Comparison of ENCODE assay signal across 8 cellular contexts in genomic region chr5:142014911-142015584, GRCh38. TPM values are rescaled to one million over a fixed set of nuclear protein-coding genes. Genes with fewer than 3 reads are reported as not detected.
DNase-seq lines count a peak whose midpoint lies in the region; ATAC-seq, FAIRE-seq and TF ChIP-seq lines count a peak whose summit lies in the region.

No MANE protein-coding gene starts in this region.

- no peak overlapping the region for H3K9ac ChIP-seq in H1 (replicated peaks in 1 of 4; ENCODE audit: extremely low read depth in 1 of 4, low read depth in 3 of 4, low read length in 3 of 4)

- H3K27me3 ChIP-seq in H1 (replicated peaks in 1 of 4; ENCODE audit: control insufficient read depth in 3 of 4, extremely low read depth in 1 of 4, insufficient read depth in 3 of 4, low read length in 3 of 4), result peaks cover 0 to 3% (median 0%) of the 10 kb centered on the region in 4 experiments; a peak in 1 of 7 replicates
- H3K27me3 ChIP-seq in transverse colon, result no peaks in the 10 kb centered on the region

- no peak for FAIRE-seq in H54 (lab: Jason Lieb, UNC)
- FAIRE-seq in H1 (lab: Jason Lieb, UNC), result no peak

- TF ChIP-seq CTCF in H1 (IDR thresholded peaks at IDR 0.05; ENCODE audit: control extremely low read depth in 1 of 3, insufficient read depth in 1 of 3, low read depth in 1 of 3, low read length in 3 of 3), result peak in 2 of 3 experiments; percentile 17 to 46; a peak in 2 of 4 replicates
- TF ChIP-seq CTCF in transverse colon (IDR thresholded peaks at IDR 0.05), result peak; percentile 43 to 59 (median 52)

- no peak for TF ChIP-seq POLR2A in H54 (IDR thresholded peaks at IDR 0.05; ENCODE audit: low read depth, low read length)
- no peak for TF ChIP-seq POLR2A in H1 (IDR thresholded peaks at IDR 0.05; ENCODE audit: control extremely low read depth in 1 of 2, low read depth in 2 of 2, low read length in 2 of 2)
- TF ChIP-seq POLR2A in transverse colon (IDR thresholded peaks at IDR 0.05), result no peak

- H4K20me1 ChIP-seq in H1 (replicated peaks in 1 of 2; ENCODE audit: control insufficient read depth in 1 of 2, insufficient read depth in 2 of 2, low read length in 2 of 2), result no peaks in the 10 kb centered on the region

- H3K36me3 Mint-ChIP-seq in naive B cell, result peaks cover 0 to under 1% of the 10 kb centered on the region in 2 donors

- H2BK5ac ChIP-seq in H1 (ENCODE audit: low read depth, low read length), result no peak overlapping the region

- peak; percentile 41 to 51 for ATAC-seq in naive B cell (ENCODE audit: low read depth in 2 of 2)

- no peak overlapping the region; the same call in 1 of the 2 replicates for H2BK15ac ChIP-seq in H1 (ENCODE audit: low read length)

- peak; percentile 39 for DNase-seq in DMS 273 treated with DMSO at 0.1 percent for 48 hours (lab: John Stamatoyannopoulos, UW)
- peak; percentile 39 for DNase-seq in H54 (ENCODE audit: insufficient read length, low spot score)
- DNase-seq in NCI-H345 (lab: John Stamatoyannopoulos, UW), result peak; percentile 56
- DNase-seq in activated CD4-positive, alpha-beta T cell treated with anti-CD3 and anti-CD28 coated beads, Interleukin-2, amount 50 U/mL, for 24 hours (ENCODE audit: low read depth in 1 of 2, low spot score in 1 of 2), result peak; percentile 39 to 76
- DNase-seq in H1 (ENCODE audit: low read depth in 1 of 2, low spot score in 2 of 2), result peak in 1 of 2 experiments; percentile 49
- DNase-seq in naive B cell, result peak; percentile 54
- no peak for DNase-seq in transverse colon
- no peak for DNase-seq in 8988T

- peaks cover 19 to 57% (median 29%) of the 10 kb centered on the region in 3 donors for H3K4me1 Mint-ChIP-seq in naive B cell

- H3K4ac ChIP-seq in H1 (replicated peaks; ENCODE audit: insufficient read length, low read depth, low read length), result no peak overlapping the region

- peak overlapping the region; percentile 70; the same call in 1 of the 2 replicates for H2AFZ ChIP-seq in H1 (ENCODE audit: low read length)

- no peak overlapping the region for H3K4me2 ChIP-seq in H1 (ENCODE audit: insufficient read depth in 1 of 2, low read depth in 2 of 2, low read length in 2 of 2)

- no peak overlapping the region for H3K18ac ChIP-seq in H1 (ENCODE audit: extremely low read depth, low read length)

- H3K4me3 Mint-ChIP-seq in naive B cell, result peak overlapping the region in 4 of 8 donors; percentile 33 to 79 (median 62)

- peaks cover 0 to 3% (median 2%) of the 10 kb centered on the region in 7 donors for H3K9me3 Mint-ChIP-seq in naive B cell

- H3K36me3 ChIP-seq in H1 (ENCODE audit: control insufficient read depth in 2 of 4, insufficient read depth in 4 of 4, low read length in 3 of 4) (peaks cover 0 to 7% (median 0%) of the 10 kb centered on the region in 4 experiments; a peak in 1 of 8 replicates), transverse colon (no peaks in the 10 kb centered on the region)

- intact Hi-C loops in transverse colon (cut with DNase I; ENCODE audit: low total_unique reads), result loop anchor here (10.0 kb wide), 1 partner anchor 130 kb away; no protein-coding TSS in a partner anchor

- CTCF ChIA-PET in H1 (lab: Charles Lee; ENCODE audit: partially characterized antibody), result interaction anchor here (0.6 to 11.4 kb wide), 23 partner anchors 10 to 493 kb away, joined by 3 to 112 read pairs (median 4); partner anchors contain the start of gene RNF14

- POLR2A ChIA-PET in H1 (lab: Charles Lee; ENCODE audit: partially characterized antibody), result interaction anchor here (1.2 to 2.8 kb wide), 3 partner anchors 12 to 86 kb away, joined by 3 to 7 read pairs (median 6); no protein-coding TSS in a partner anchor

- peaks cover 10 to 37% (median 18%) of the 10 kb centered on the region in 3 donors for H3K27me3 Mint-ChIP-seq in naive B cell

- H3K79me1 ChIP-seq in H1 (ENCODE audit: low read depth, low read length), result no peaks in the 10 kb centered on the region

- H2AK5ac ChIP-seq in H1 (ENCODE audit: low read depth, low read length), result no peak overlapping the region

- no peak overlapping the region for H3K23ac ChIP-seq in H1 (ENCODE audit: insufficient read length)

- no peak overlapping the region for H2BK120ac ChIP-seq in H1 (replicated peaks; ENCODE audit: low read depth, low read length)

- no peak overlapping the region for H3K56ac ChIP-seq in H1 (replicated peaks; ENCODE audit: insufficient read length, low read depth, low read length)

- H3K27ac ChIP-seq in H1 (ENCODE audit: low read depth, low read length), result no peak overlapping the region
- peak overlapping the region; percentile 32 to 63 (median 55) for H3K27ac ChIP-seq in transverse colon

- no peak overlapping the region for H2BK12ac ChIP-seq in H1 (ENCODE audit: low read depth, low read length)

- H3K9me3 ChIP-seq in H1 (ENCODE audit: insufficient read depth in 2 of 2, low read depth in 1 of 2, low read length in 1 of 2) (no peaks in the 10 kb centered on the region), transverse colon (no peaks in the 10 kb centered on the region)

- H4K8ac ChIP-seq in H1 (ENCODE audit: extremely low read depth, insufficient read depth, low read length), result peak overlapping the region; percentile 64; the same call in 1 of the 2 replicates

- H2BK20ac ChIP-seq in H1 (ENCODE audit: low read length), result no peak overlapping the region

- TF ChIP-seq RAD21 in H1 (IDR thresholded peaks at IDR 0.05 in 1 of 2, conservative IDR thresholded peaks at IDR 0.05 in 1 of 2; ENCODE audit: low read depth in 2 of 2, low read length in 2 of 2), result peak; percentile 28 to 38

- 59% methylated on average over 7 of the region's 7 CpGs; no CpG with 5 or more reads in 1 of the 2 experiments for WGBS in H1 (ENCODE audit: extremely low coverage in 1 of 2, insufficient coverage in 1 of 2, insufficient read length in 1 of 2, insufficient replicate concordance in 2 of 2, low coverage in 1 of 2, low lambda C conversion rate in 2 of 2, missing lambda C conversion rate in 1 of 2), 2 experiments
- WGBS in transverse colon (ENCODE audit: low coverage in 1 of 2), 2 donors, result 50 to 60% methylated on average over 4 to 7 of the region's 7 CpGs

- in situ Hi-C loops in transverse colon (cut with MboI; ENCODE audit: low pct_ligation_motif_present in 1 of 4, low pct_unique_long_range_greater_than_20kb in 1 of 4, low sequenced_read_pairs in 3 of 4), result loop anchor here in 1 of 4 donors (25.0 kb wide), 1 partner anchor 322 kb away; the partner anchor contains the start of gene SPRY4

- peaks cover 0 to 2% (median 2%) of the 10 kb centered on the region in 4 experiments; a peak in 4 of 7 replicates for H3K4me1 ChIP-seq in H1 (replicated peaks in 1 of 4; ENCODE audit: control insufficient read depth in 3 of 4, insufficient read depth in 4 of 4, low read length in 3 of 4)
- peaks cover 0 to 26% (median 16%) of the 10 kb centered on the region in 4 donors for H3K4me1 ChIP-seq in transverse colon

- no peak overlapping the region for H4K91ac ChIP-seq in H1 (replicated peaks; ENCODE audit: insufficient read length, low read length)

- no peak overlapping the region for H3K4me3 ChIP-seq in H1 (ENCODE audit: extremely low read depth in 1 of 4, insufficient read depth in 2 of 4, low read depth in 3 of 4, low read length in 4 of 4)
- no peak overlapping the region for H3K4me3 ChIP-seq in transverse colon

- peak overlapping the region in 1 of 6 donors; percentile 62 for H3K27ac Mint-ChIP-seq in naive B cell

- H3K79me2 ChIP-seq in H1 (ENCODE audit: control insufficient read depth in 1 of 2, insufficient read depth in 2 of 2, low read length in 2 of 2), result no peaks in the 10 kb centered on the region

- peaks cover 4% of the 10 kb centered on the region; the same call in 1 of the 2 replicates for H3K23me2 ChIP-seq in H1 (ENCODE audit: low read depth, low read length)

- H4K5ac ChIP-seq in H1 (ENCODE audit: insufficient read length, low read depth, low read length), result no peak overlapping the region

- no peak for TF ChIP-seq EP300 in H1 (IDR thresholded peaks at IDR 0.05; ENCODE audit: borderline replicate concordance in 1 of 2, low read depth in 2 of 2, low read length in 2 of 2)
- TF ChIP-seq EP300 in transverse colon (IDR thresholded peaks at IDR 0.05; ENCODE audit: low read depth), result no peak

- H3K14ac ChIP-seq in H1 (ENCODE audit: insufficient read length), result no peak overlapping the region

RNA-seq across cellular contexts. Expression of gene GNPDA1, which starts 2.2 kb away (rescaled TPM):
- total RNA-seq in H1 (2021; fragmentation: NEBNext Ultra II Directional; extraction: Animal tissue kit (Norgen Biotek cat#: 25700)), result 93.6 and 94.3 TPM in 2 replicates
- 33.0 and 40.5 TPM in 2 replicates for polyA plus RNA-seq in H1 (2011; rRNA removed)
- polyA plus RNA-seq in H1 (2011; cell fraction: cytosol; rRNA removed), result 36.4 TPM
- 36.0 TPM for polyA plus RNA-seq in H1 (2011; cell fraction: nucleus; rRNA removed)
- polyA plus RNA-seq in H1 (2012, experiment 1 of 2), result 80.2 to 92.6 TPM (median 81.5 TPM) in 4 replicates
- 83.8 TPM for polyA plus RNA-seq in H1 (2012, experiment 2 of 2)
- polyA plus RNA-seq in H1 (2013, experiment 1 of 2), result 57.1 TPM
- polyA plus RNA-seq in H1 (2013, experiment 2 of 2), result 61.9 TPM
- 34.9 and 53.7 TPM in 2 replicates for polyA minus RNA-seq in H1 (2011; rRNA and poly(A)+ RNA removed)
- polyA minus RNA-seq in H1 (2011; cell fraction: cytosol; rRNA and poly(A)+ RNA removed), result 31.9 TPM
- 24.4 TPM for polyA minus RNA-seq in H1 (2011; cell fraction: nucleus; rRNA and poly(A)+ RNA removed)
- polyA plus RNA-seq in naive B cell (ENCODE audit: low read depth in 6 of 6), result 1 to 10 TPM; 4.5 to 9.9 (median 6.2) TPM
- total RNA-seq in transverse colon, result 10 to 100 TPM in 2 of 4 donors, 1 to 10 TPM in 2; 1.6 to 24.8 (median 8.9) TPM

RNA-seq across cellular contexts. Expression of gene RNF14, which starts 46.1 kb away (rescaled TPM):
- total RNA-seq in H1 (2021; fragmentation: NEBNext Ultra II Directional; extraction: Animal tissue kit (Norgen Biotek cat#: 25700)), result 19.6 and 20.2 TPM in 2 replicates
- polyA plus RNA-seq in H1 (2011; rRNA removed) (4.4 and 4.7 TPM in 2 replicates), naive B cell (ENCODE audit: low read depth in 6 of 6) (10 to 100 TPM; 19.8 to 38.6 (median 34.6) TPM)
- polyA plus RNA-seq in H1 (2011; cell fraction: cytosol; rRNA removed), result 8.1 TPM
- polyA plus RNA-seq in H1 (2011; cell fraction: nucleus; rRNA removed), result 9.2 TPM
- 10.2 to 20.8 TPM (median 13.4 TPM) in 4 replicates for polyA plus RNA-seq in H1 (2012, experiment 1 of 2)
- polyA plus RNA-seq in H1 (2012, experiment 2 of 2), result 2.8 TPM
- 9.4 TPM for polyA plus RNA-seq in H1 (2013, experiment 1 of 2)
- polyA plus RNA-seq in H1 (2013, experiment 2 of 2), result 9.6 TPM
- polyA minus RNA-seq in H1 (2011; rRNA and poly(A)+ RNA removed), result 17.2 and 19.1 TPM in 2 replicates
- 10.4 TPM for polyA minus RNA-seq in H1 (2011; cell fraction: cytosol; rRNA and poly(A)+ RNA removed)
- 12.9 TPM for polyA minus RNA-seq in H1 (2011; cell fraction: nucleus; rRNA and poly(A)+ RNA removed)
- 10 to 100 TPM; 15.3 to 66.7 (median 57.1) TPM for total RNA-seq in transverse colon

RNA-seq across cellular contexts. Expression of gene PCDH12, which starts 57.0 kb away (rescaled TPM):
- total RNA-seq in H1 (2021; fragmentation: NEBNext Ultra II Directional; extraction: Animal tissue kit (Norgen Biotek cat#: 25700)), result 0.17 and 0.21 TPM in 2 replicates
- polyA plus RNA-seq in H1 (2011; rRNA removed), result 0.05 and 0.06 TPM in 2 replicates
- 0.05 TPM for polyA plus RNA-seq in H1 (2011; cell fraction: cytosol; rRNA removed)
- polyA plus RNA-seq in H1 (2011; cell fraction: nucleus; rRNA removed), result 0.26 TPM
- 0.31 to 0.47 TPM (median 0.35 TPM) in 4 replicates for polyA plus RNA-seq in H1 (2012, experiment 1 of 2)
- polyA plus RNA-seq in H1 (2012, experiment 2 of 2), result 0.09 TPM
- polyA plus RNA-seq in H1 (2013, experiment 1 of 2), result 0.14 TPM
- 0.26 TPM for polyA plus RNA-seq in H1 (2013, experiment 2 of 2)
- polyA minus RNA-seq in H1 (2011; rRNA and poly(A)+ RNA removed), result 0.06 and 0.49 TPM in 2 replicates
- polyA minus RNA-seq in H1 (2011; cell fraction: cytosol; rRNA and poly(A)+ RNA removed), result not detected
- polyA minus RNA-seq in H1 (2011; cell fraction: nucleus; rRNA and poly(A)+ RNA removed), result 0.10 TPM
- under 1 TPM in 5 of 6 donors, not detected in 1; 0.09 to 0.29 (median 0.20) TPM for polyA plus RNA-seq in naive B cell (ENCODE audit: low read depth in 6 of 6)
- under 1 TPM in 3 of 4 donors, not detected in 1; 0.37 to 0.95 (median 0.68) TPM for total RNA-seq in transverse colon

Comparison
In these comparisons a context has a peak if more than half of its experiments do, and no peak if none do; other contexts are left out.
1. DNase-seq: peak in DMS 273 treated with DMSO at 0.1 percent for 48 hours (single experiment), H54 (single experiment), NCI-H345 (single experiment), activated CD4-positive, alpha-beta T cell treated with anti-CD3 and anti-CD28 coated beads, Interleukin-2, amount 50 U/mL, for 24 hours (2 of 2) and naive B cell (single experiment); none in transverse colon (single experiment) and 8988T (single experiment).